In genomic region chr19:2458054-2458453, GRCh38 we compare ENCODE assay signal across 26 cellular contexts.
"Had no signal": no experiment of that assay in that cellular context is flagged by ENCODE, and none has a peak within 500 bp of the region (broad histone marks: within the 10 kb centered on the region; RNA-seq: fewer than 3 reads in every experiment).

No MANE protein-coding gene starts in this region.

- H3K27ac Mint-ChIP-seq: nephron progenitor cell had no signal

- H3K27ac ChIP-seq: ovary, prostate gland had no signal

- H3K27me3 Mint-ChIP-seq: stimulated activated naive CD8-positive, alpha-beta T cell treated with anti-CD3 and anti-CD28 coated beads, Interleukin-15, amount 100 ng/mL, for 72 hours had no signal

- H3K4me3 Mint-ChIP-seq: natural killer cell; nephron progenitor cell; stimulated activated memory B cell treated with anti-CD40 and anti-IgM and Interleukin-4, amounts not matched to agents 10 μg/mL and 1 μg/mL and 100 μg/mL, for 72 hours had no signal

- H3K4me3 ChIP-seq: lung, ovary, prostate gland, vagina had no signal

- H3K9me3 ChIP-seq: left lung, ovary, prostate gland, transverse colon, upper lobe of left lung, vagina had no signal

- H3K9me3 Mint-ChIP-seq: mesothelial cell of epicardium; naive B cell; natural killer cell; nephron progenitor cell; stimulated activated memory B cell treated with anti-CD40 and anti-IgM and Interleukin-4, amounts not matched to agents 10 μg/mL and 1 μg/mL and 100 μg/mL, for 72 hours; stimulated activated naive CD8-positive, alpha-beta T cell treated with anti-CD3 and anti-CD28 coated beads, Interleukin-15, amount 100 ng/mL, for 72 hours had no signal

- DNase-seq: hippocampal formation; kidney glomerular epithelial cell; left cardiac atrium; left lung; mesendoderm; naive B cell; natural killer cell; nephron progenitor cell; ovary; retina; stimulated activated CD4-positive, alpha-beta T cell treated with anti-CD3 and anti-CD28 coated beads, Interleukin-1b, Interleukin-23, amount 100 ng/mL, for 48 hours; stimulated activated CD4-positive, alpha-beta T cell treated with anti-CD3 and anti-CD28 coated beads, Interleukin-2, amount 100 ng/mL, for 48 hours; stimulated activated CD4-positive, alpha-beta T cell treated with anti-CD3 and anti-CD28 coated beads, Interleukin-4, amount 100 ng/mL, for 4 hours; stimulated activated CD8-positive, alpha-beta memory T cell treated with anti-CD3 and anti-CD28 coated beads, Interleukin-4, amount 100 ng/mL, for 48 hours; stimulated activated naive CD4-positive, alpha-beta T cell treated with Interleukin-2 at 50 U/mL for 16 hours; stimulated activated naive CD8-positive, alpha-beta T cell treated with anti-CD3 and anti-CD28 coated beads, Interleukin-15, amount 100 ng/mL, for 72 hours; substantia nigra; transverse colon; upper lobe of left lung had no signal

- FAIRE-seq: keratinocyte had no signal

- H3K36me3 Mint-ChIP-seq: mesothelial cell of epicardium; naive B cell; natural killer cell; stimulated activated memory B cell treated with anti-CD40 and anti-IgM and Interleukin-4, amounts not matched to agents 10 μg/mL and 1 μg/mL and 100 μg/mL, for 72 hours had no signal

- ATAC-seq: left cardiac atrium; left lung; natural killer cell; right cardiac atrium; stimulated activated memory B cell treated with anti-CD40 and anti-IgM and Interleukin-4, amounts not matched to agents 10 μg/mL and 1 μg/mL and 100 μg/mL, for 72 hours; stimulated activated naive CD8-positive, alpha-beta T cell treated with anti-CD3 and anti-CD28 coated beads, Interleukin-15, amount 100 ng/mL, for 72 hours had no signal

- H3K27me3 ChIP-seq: ovary, transverse colon, upper lobe of left lung, vagina had no signal

- H3K36me3 ChIP-seq: left lung, ovary, prostate gland, transverse colon, upper lobe of left lung, vagina had no signal
